10 cellular contexts compared by ENCODE assay signal in genomic region chr10:29702288-29703164, GRCh38.
A peak's percentile ranks its signal among the peaks of the same experiment; 100 is the strongest.
DNase-seq lines count a peak whose midpoint lies in the region; ATAC-seq and TF ChIP-seq lines count a peak whose summit lies in the region.
"Had no signal": no experiment of that assay in that cellular context is flagged by ENCODE, and none has a peak within 500 bp of the region (broad histone marks: within the 10 kb centered on the region; RNA-seq: fewer than 3 reads in every experiment).

No MANE protein-coding gene starts in this region.

- DNase-seq in left ventricle myocardium superior, result no peak
- no peak for DNase-seq in left ventricle myocardium inferior
- peak; percentile 45 for DNase-seq in astrocyte of the hippocampus (ENCODE audit: low read depth, low spot score)
- DNase-seq in uterus, result no peak
- DNase-seq: amniotic stem cell, NCI-H774 had no signal

- TF ChIP-seq CTCF in left ventricle myocardium inferior (IDR thresholded peaks at IDR 0.05; ENCODE audit: borderline replicate concordance), result no peak
- TF ChIP-seq CTCF in uterus (IDR thresholded peaks at IDR 0.05), result no peak

- H3K27ac ChIP-seq in left ventricle myocardium inferior (replicated peaks), result no peak overlapping the region
- H3K27ac ChIP-seq in muscle layer of duodenum (ENCODE audit: low read length), result peak overlapping the region; percentile 47
- peak overlapping the region; percentile 59 to 82 for H3K27ac ChIP-seq in uterus

- H3K27me3 ChIP-seq in left ventricle myocardium inferior (ENCODE audit: low read depth) (no peaks in the 10 kb centered on the region), muscle layer of duodenum (ENCODE audit: low read depth, low read length) (no peaks in the 10 kb centered on the region), uterus (no peaks in the 10 kb centered on the region)

- H3K36me3 ChIP-seq in left ventricle myocardium inferior (no peaks in the 10 kb centered on the region), muscle layer of duodenum (ENCODE audit: control insufficient read depth in 1 of 2, insufficient read depth in 2 of 2, low read length in 2 of 2) (no peaks in the 10 kb centered on the region), uterus (no peaks in the 10 kb centered on the region)

- H3K4me1 ChIP-seq in left ventricle myocardium inferior (peaks cover 19% of the 10 kb centered on the region), muscle layer of duodenum (ENCODE audit: control insufficient read depth in 1 of 2, insufficient read depth in 2 of 2, low read length in 2 of 2) (peaks cover 13 to 36% of the 10 kb centered on the region in 2 donors), uterus (peaks cover 0 to 5% of the 10 kb centered on the region in 2 donors)

- H3K4me3 ChIP-seq in left ventricle myocardium inferior (no peak overlapping the region), muscle layer of duodenum (ENCODE audit: low read depth in 1 of 2, low read length in 2 of 2) (no peak overlapping the region), uterus (no peak overlapping the region)

- H3K9me3 ChIP-seq in left ventricle myocardium inferior (replicated peaks) (no peaks in the 10 kb centered on the region), muscle layer of duodenum (ENCODE audit: control insufficient read depth in 1 of 2, low read length in 2 of 2) (no peaks in the 10 kb centered on the region), uterus (no peaks in the 10 kb centered on the region)

- TF ChIP-seq POLR2A in uterus (IDR thresholded peaks at IDR 0.05), result no peak

- intact Hi-C loops in left ventricle myocardium superior (cut with micrococcal nuclease) (no loop called here), left ventricle myocardium inferior (cut with micrococcal nuclease) (no loop called here), uterus (cut with DNase I; ENCODE audit: low total_unique reads) (no loop called here)

- ATAC-seq in left ventricle myocardium superior (peak; percentile 36), HG02840 (IDR thresholded peaks at IDR 0.05; ENCODE audit: low FRiP score, unreplicated experiment) (no peak), GM21619 (IDR thresholded peaks at IDR 0.05; ENCODE audit: unreplicated experiment) (no peak), GM18861 (IDR thresholded peaks at IDR 0.05; ENCODE audit: unreplicated experiment) (no peak)
